In the genomic region with DNA sequence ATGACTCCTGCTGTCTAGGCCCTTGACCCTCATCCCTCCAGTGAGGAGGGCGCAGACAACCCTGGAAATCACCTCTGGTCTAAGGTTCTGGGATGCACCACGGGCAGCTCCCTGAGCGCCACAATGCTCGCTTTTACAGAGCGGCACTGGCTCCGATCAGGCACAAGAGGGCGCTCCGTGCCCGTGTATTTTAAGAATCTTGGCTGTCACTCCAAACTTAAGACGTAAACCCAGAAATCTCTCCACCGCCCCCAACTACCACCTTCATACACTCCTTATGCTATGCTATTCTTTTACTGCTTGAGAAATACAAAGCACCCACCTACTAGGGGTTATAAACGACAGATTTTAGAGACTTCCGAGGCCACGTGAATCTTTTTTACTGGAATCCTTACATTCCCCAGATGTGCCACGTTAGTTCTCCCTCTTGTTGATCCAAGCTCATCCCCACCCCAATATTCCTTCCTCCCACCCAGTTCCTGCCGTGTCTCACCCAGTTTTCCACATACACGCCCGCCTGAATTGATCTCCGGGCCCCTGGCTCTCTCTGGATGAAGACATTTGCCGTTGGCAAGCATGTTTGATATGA, we compare ENCODE assay signal across 7 cellular contexts.
DNase-seq lines count a peak whose midpoint lies in the region; ATAC-seq and FAIRE-seq lines count a peak whose summit lies in the region.

No MANE protein-coding gene starts in this region.

- H3K4me1 Mint-ChIP-seq in activated naive CD8-positive, alpha-beta T cell treated with anti-CD3 and anti-CD28 coated beads for 36 hours, result no peaks in the 10 kb centered on the region

- intact Hi-C loops in left ventricle myocardium superior (cut with micrococcal nuclease), result no loop called here

- ATAC-seq in GM21529 (IDR thresholded peaks at IDR 0.05; ENCODE audit: unreplicated experiment) (peak; percentile 41), left ventricle myocardium superior (peak; percentile 39)

- H3K27ac Mint-ChIP-seq in activated naive CD8-positive, alpha-beta T cell treated with anti-CD3 and anti-CD28 coated beads for 36 hours, result no peak overlapping the region

- no peak overlapping the region for H3K4me3 Mint-ChIP-seq in activated naive CD8-positive, alpha-beta T cell treated with anti-CD3 and anti-CD28 coated beads for 36 hours

- no peaks in the 10 kb centered on the region for H3K9me3 Mint-ChIP-seq in activated naive CD8-positive, alpha-beta T cell treated with anti-CD3 and anti-CD28 coated beads for 36 hours

- DNase-seq in EL, result peak; percentile 43
- DNase-seq in NCI-H1105 treated with DMSO at 0.1 percent for 48 hours (lab: John Stamatoyannopoulos, UW), result peak; percentile 73
- peak; percentile 28 for DNase-seq in activated naive CD8-positive, alpha-beta T cell treated with anti-CD3 and anti-CD28 coated beads for 36 hours
- DNase-seq in left ventricle myocardium superior, result peak; percentile 55
- peak; percentile 15 for DNase-seq in stimulated activated CD4-positive, alpha-beta T cell treated with anti-CD3 and anti-CD28 coated beads, Interleukin-1b, Interleukin-23, amount 100 ng/mL, for 48 hours
- DNase-seq in RCC 7860 (ENCODE audit: low spot score), result no peak

- peaks cover 36% of the 10 kb centered on the region for H3K27me3 Mint-ChIP-seq in activated naive CD8-positive, alpha-beta T cell treated with anti-CD3 and anti-CD28 coated beads for 36 hours

- FAIRE-seq in RCC 7860 (lab: Jason Lieb, UNC), result no peak

- no peaks in the 10 kb centered on the region for H3K36me3 Mint-ChIP-seq in activated naive CD8-positive, alpha-beta T cell treated with anti-CD3 and anti-CD28 coated beads for 36 hours
